ENCODE assay signal across 17 cellular contexts in the genomic region with DNA sequence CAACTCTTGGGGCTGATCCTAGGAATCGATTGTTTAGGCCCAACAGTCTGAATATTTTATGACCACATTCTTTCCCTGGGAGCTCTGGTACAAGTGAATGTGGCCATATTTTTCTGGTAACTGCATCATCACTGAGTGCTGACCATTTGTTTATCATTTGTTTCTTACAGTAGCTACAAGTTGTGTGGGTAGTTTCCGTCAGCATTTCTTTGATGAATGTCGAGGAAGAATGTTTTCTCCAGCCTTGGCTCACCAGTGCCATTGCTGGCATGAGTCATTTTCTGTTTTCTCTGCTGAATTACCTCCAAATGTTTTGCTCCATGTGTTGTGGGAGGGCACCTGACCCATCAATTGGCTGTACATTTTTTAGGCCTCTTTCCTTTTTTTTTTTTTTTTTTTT. TPM values are rescaled to one million over a fixed set of nuclear protein-coding genes. Genes with fewer than 3 reads are reported as not detected.
A peak's percentile ranks its signal among the peaks of the same experiment; 100 is the strongest.
DNase-seq lines count a peak whose midpoint lies in the region; ATAC-seq, FAIRE-seq and TF ChIP-seq lines count a peak whose summit lies in the region.
"Had no signal": no experiment of that assay in that cellular context is flagged by ENCODE, and none has a peak within 500 bp of the region (broad histone marks: within the 10 kb centered on the region; RNA-seq: fewer than 3 reads in every experiment).

No MANE protein-coding gene starts in this region.

- peaks cover 61% of the 10 kb centered on the region for H3K36me3 Mint-ChIP-seq in activated CD4-positive, alpha-beta T cell treated with anti-CD3 and anti-CD28 coated beads, Interleukin-2, amount 10 ng/mL, durations not matched to agents 24 days and 14 days (ENCODE audit: low read depth)
- peaks cover 21 to 57% of the 10 kb centered on the region in 2 donors for H3K36me3 Mint-ChIP-seq in activated naive CD4-positive, alpha-beta T cell treated with anti-CD3 and anti-CD28 coated beads, Interleukin-2, amount 50 U/mL, for 72 hours
- H3K36me3 Mint-ChIP-seq in endothelial cell (ENCODE audit: low read depth, unreplicated experiment): no peaks in the 10 kb centered on the region

- no peak for DNase-seq in activated CD4-positive, alpha-beta T cell treated with anti-CD3 and anti-CD28 coated beads, Interleukin-2, amount 10 ng/mL, durations not matched to agents 24 days and 14 days
- DNase-seq in activated CD4-positive, alpha-beta T cell treated with anti-CD3 and anti-CD28 coated beads for 48 hours: no peak
- DNase-seq in GM04503 (ENCODE audit: low read depth): peak; percentile 92
- no peak for DNase-seq in activated naive CD4-positive, alpha-beta T cell treated with anti-CD3 and anti-CD28 coated beads, Interleukin-2, amount 50 U/mL, for 72 hours (ENCODE audit: low spot score in 2 of 2)
- DNase-seq in kidney: peak; percentile 5
- no peak for DNase-seq in C1 segment of cervical spinal cord (lab: John Stamatoyannopoulos, UW)
- DNase-seq in AML-193 (lab: John Stamatoyannopoulos, UW): no peak
- no peak for DNase-seq in endothelial cell (ENCODE audit: low spot score)
- DNase-seq: ACHN; NCI-H2171 treated with DMSO at 0.1 percent for 48 hours; stimulated activated CD4-positive, alpha-beta T cell treated with anti-CD3 and anti-CD28 coated beads, Interleukin-12 subunit alpha, Interleukin-12 subunit beta, amount 100 ng/mL, for 4 hours had no signal

- no peak overlapping the region for H3K9ac ChIP-seq in kidney (ENCODE audit: low read length in 2 of 2)

- peak overlapping the region; percentile 92 for H3K27ac Mint-ChIP-seq in activated CD4-positive, alpha-beta T cell treated with anti-CD3 and anti-CD28 coated beads, Interleukin-2, amount 10 ng/mL, durations not matched to agents 24 days and 14 days
- H3K27ac Mint-ChIP-seq in activated naive CD4-positive, alpha-beta T cell treated with anti-CD3 and anti-CD28 coated beads, Interleukin-2, amount 50 U/mL, for 72 hours: peak overlapping the region; percentile 79 to 93
- no peak overlapping the region for H3K27ac Mint-ChIP-seq in endothelial cell (ENCODE audit: unreplicated experiment)
- H3K27ac Mint-ChIP-seq: memory B cell had no signal

- H3K4me3 Mint-ChIP-seq in activated CD4-positive, alpha-beta T cell treated with anti-CD3 and anti-CD28 coated beads, Interleukin-2, amount 10 ng/mL, durations not matched to agents 24 days and 14 days: no peak overlapping the region
- H3K4me3 Mint-ChIP-seq in endothelial cell (ENCODE audit: unreplicated experiment): no peak overlapping the region
- H3K4me3 Mint-ChIP-seq: memory B cell had no signal

- no peak overlapping the region for H3K4me3 ChIP-seq in kidney (ENCODE audit: low read length in 2 of 2)
- H3K4me3 ChIP-seq: coronary artery, pancreas, tibial artery had no signal

- no peak for FAIRE-seq in kidney (lab: Jason Lieb, UNC)
- FAIRE-seq: pancreas had no signal

- H3K36me3 ChIP-seq in kidney (ENCODE audit: control insufficient read depth in 1 of 2, insufficient read depth in 2 of 2, low read length in 2 of 2): no peaks in the 10 kb centered on the region
- H3K36me3 ChIP-seq: pancreas had no signal

- H3K27me3 Mint-ChIP-seq in activated CD4-positive, alpha-beta T cell treated with anti-CD3 and anti-CD28 coated beads, Interleukin-2, amount 10 ng/mL, durations not matched to agents 24 days and 14 days: no peaks in the 10 kb centered on the region
- H3K27me3 Mint-ChIP-seq in endothelial cell (ENCODE audit: unreplicated experiment): peaks cover 1% of the 10 kb centered on the region
- H3K27me3 Mint-ChIP-seq: memory B cell had no signal

- H3K4me1 ChIP-seq in kidney (ENCODE audit: control insufficient read depth in 1 of 2, insufficient read depth in 1 of 2, low read depth in 1 of 2, low read length in 2 of 2): no peaks in the 10 kb centered on the region
- H3K4me1 ChIP-seq: pancreas, tibial artery had no signal

- ATAC-seq in activated naive CD4-positive, alpha-beta T cell treated with anti-CD3 and anti-CD28 coated beads, Interleukin-2, amount 50 U/mL, for 72 hours: peak in 1 of 2 donors; percentile 7
- ATAC-seq: esophagus mucosa, pancreas had no signal

- intact Hi-C loops in activated CD4-positive, alpha-beta T cell treated with anti-CD3 and anti-CD28 coated beads, Interleukin-2, amount 10 ng/mL, durations not matched to agents 24 days and 14 days (cut with micrococcal nuclease): no loop called here
- intact Hi-C loops in kidney (cut with DNase I): no loop called here

- no peaks in the 10 kb centered on the region for H3K9me3 Mint-ChIP-seq in activated CD4-positive, alpha-beta T cell treated with anti-CD3 and anti-CD28 coated beads, Interleukin-2, amount 10 ng/mL, durations not matched to agents 24 days and 14 days
- peaks cover 0 to 13% of the 10 kb centered on the region in 2 donors for H3K9me3 Mint-ChIP-seq in activated naive CD4-positive, alpha-beta T cell treated with anti-CD3 and anti-CD28 coated beads, Interleukin-2, amount 50 U/mL, for 72 hours
- H3K9me3 Mint-ChIP-seq in endothelial cell (ENCODE audit: unreplicated experiment): no peaks in the 10 kb centered on the region
- H3K9me3 Mint-ChIP-seq: memory B cell had no signal

- no peak overlapping the region for H3K27ac ChIP-seq in kidney (ENCODE audit: low read depth in 2 of 2, low read length in 2 of 2)
- H3K27ac ChIP-seq: coronary artery, pancreas, tibial artery had no signal

- TF ChIP-seq CTCF in kidney (IDR thresholded peaks at IDR 0.05; ENCODE audit: borderline replicate concordance, extremely low read depth, insufficient read depth) (no peak), endothelial cell (IDR thresholded peaks at IDR 0.05; ENCODE audit: unreplicated experiment) (no peak)

- H3K4me1 Mint-ChIP-seq in activated CD4-positive, alpha-beta T cell treated with anti-CD3 and anti-CD28 coated beads, Interleukin-2, amount 10 ng/mL, durations not matched to agents 24 days and 14 days: peaks cover 36% of the 10 kb centered on the region
- no peaks in the 10 kb centered on the region for H3K4me1 Mint-ChIP-seq in endothelial cell (ENCODE audit: unreplicated experiment)

- H3K9me3 ChIP-seq in kidney (ENCODE audit: control insufficient read depth in 1 of 2, low read length in 2 of 2): no peaks in the 10 kb centered on the region
- H3K9me3 ChIP-seq: pancreas, tibial artery had no signal

RNA-seq across cellular contexts. Expression of a gene that starts 14.1 kb away (rescaled TPM):
- total RNA-seq in activated CD4-positive, alpha-beta T cell treated with anti-CD3 and anti-CD28 coated beads, Interleukin-2, amount 10 ng/mL, durations not matched to agents 24 days and 14 days: 44.0 TPM in 2 replicates
- total RNA-seq in activated naive CD4-positive, alpha-beta T cell treated with anti-CD3 and anti-CD28 coated beads, Interleukin-2, amount 50 U/mL, for 72 hours: 10 to 100 TPM; 58.1 to 82.6 TPM
- total RNA-seq in kidney (44.5 TPM), endothelial cell (ENCODE audit: unreplicated experiment) (13.2 TPM)
- 49.3 TPM for polyA plus RNA-seq in kidney (ENCODE audit: insufficient read depth, low read depth, low replicate concordance)

RNA-seq across cellular contexts. Expression of a gene that starts 23.4 kb away (rescaled TPM):
- 38.3 and 40.9 TPM in 2 replicates for total RNA-seq in activated CD4-positive, alpha-beta T cell treated with anti-CD3 and anti-CD28 coated beads, Interleukin-2, amount 10 ng/mL, durations not matched to agents 24 days and 14 days
- 10 to 100 TPM; 70.7 to 81.9 TPM for total RNA-seq in activated naive CD4-positive, alpha-beta T cell treated with anti-CD3 and anti-CD28 coated beads, Interleukin-2, amount 50 U/mL, for 72 hours
- total RNA-seq in kidney: 12.2 TPM
- 34.6 TPM for polyA plus RNA-seq in kidney (ENCODE audit: insufficient read depth, low read depth, low replicate concordance)
- 1.2 TPM for total RNA-seq in endothelial cell (ENCODE audit: unreplicated experiment)
- total RNA-seq: HT1080 had no signal

RNA-seq across cellular contexts. Expression of a gene that starts 52.1 kb away (rescaled TPM):
- total RNA-seq in activated CD4-positive, alpha-beta T cell treated with anti-CD3 and anti-CD28 coated beads, Interleukin-2, amount 10 ng/mL, durations not matched to agents 24 days and 14 days: 103 and 110 TPM in 2 replicates
- 10 to 100 TPM; 81.0 to 84.8 TPM for total RNA-seq in activated naive CD4-positive, alpha-beta T cell treated with anti-CD3 and anti-CD28 coated beads, Interleukin-2, amount 50 U/mL, for 72 hours
- total RNA-seq in kidney: 56.3 TPM
- polyA plus RNA-seq in kidney (ENCODE audit: insufficient read depth, low read depth, low replicate concordance): 149 TPM
- 34.2 TPM for total RNA-seq in endothelial cell (ENCODE audit: unreplicated experiment)

Comparison
In these comparisons a context has a peak if more than half of its experiments do, and no peak if none do; other contexts are left out.
1. DNase-seq: peak in GM04503 (single experiment) and kidney (single experiment); none in activated CD4-positive, alpha-beta T cell treated with anti-CD3 and anti-CD28 coated beads, Interleukin-2, amount 10 ng/mL, durations not matched to agents 24 days and 14 days (single experiment), activated CD4-positive, alpha-beta T cell treated with anti-CD3 and anti-CD28 coated beads for 48 hours (single experiment), activated naive CD4-positive, alpha-beta T cell treated with anti-CD3 and anti-CD28 coated beads, Interleukin-2, amount 50 U/mL, for 72 hours (0 of 2), C1 segment of cervical spinal cord (0 of 14), AML-193 (0 of 2) and endothelial cell (single experiment).